8 cellular contexts compared by ENCODE assay signal in genomic region chr9:21803674-21804048, GRCh38. TPM values are rescaled to one million over a fixed set of nuclear protein-coding genes. Genes with fewer than 3 reads are reported as not detected.
DNase-seq lines count a peak whose midpoint lies in the region; ATAC-seq and TF ChIP-seq lines count a peak whose summit lies in the region.

No MANE protein-coding gene starts in this region.

- H3K4me1 ChIP-seq in SJSA1 (replicated peaks) (peaks cover 4% of the 10 kb centered on the region; the same call in 1 of the 2 replicates), gastrocnemius medialis (peaks cover 16 to 23% of the 10 kb centered on the region in 2 donors)

- in situ Hi-C loops in gastrocnemius medialis (cut with MboI; ENCODE audit: low sequenced_read_pairs in 4 of 4) (loop anchor here in 2 of 4 donors (25.0 kb wide), 2 partner anchors 209 to 309 kb away; partner anchors contain the start of gene CDKN2B (in 1 of the 2)), KBM-7 (cut with MboI; ENCODE audit: low pct_unique_long_range_greater_than_20kb, low sequenced_read_pairs) (loop anchor here (25.0 kb wide), 2 partner anchors 209 to 659 kb away; partner anchors contain the start of gene CDKN2B)

- DNase-seq in SJSA1 (ENCODE audit: low read depth in 1 of 2, low spot score in 2 of 2) (no peak), fibroblast of villous mesenchyme (ENCODE audit: low read depth) (peak; percentile 57), gastrocnemius medialis (no peak), germinal center (ENCODE audit: low spot score) (no peak), KBM-7 (no peak)
- no peak for DNase-seq in activated CD4-positive, CD25-positive, alpha-beta regulatory T cell treated with anti-CD3 and anti-CD28 coated beads, Interleukin-2, amount 50 U/mL, for 72 hours

- ATAC-seq in gastrocnemius medialis (no peak), GM21576 (IDR thresholded peaks at IDR 0.05; ENCODE audit: unreplicated experiment) (no peak)

- intact Hi-C loops in gastrocnemius medialis (cut with DNase I; ENCODE audit: low total_unique reads) = loop anchor here (2.0 to 10.0 kb wide), 2 partner anchors 59 to 469 kb away; partner anchors contain the start of gene KLHL9

- H3K4me3 ChIP-seq in GM12875 (ENCODE audit: low read depth, low read length) (peak overlapping the region; percentile 62), SJSA1 (peak overlapping the region; percentile 77), fibroblast of villous mesenchyme (ENCODE audit: low read depth, low read length) (peak overlapping the region; percentile 77), gastrocnemius medialis (peak overlapping the region; percentile 66 to 83 (median 74))

- H3K27ac ChIP-seq in SJSA1 = no peak overlapping the region
- H3K27ac ChIP-seq in gastrocnemius medialis = peak overlapping the region; percentile 76 to 86 (median 78)

- H3K36me3 ChIP-seq in SJSA1 (peaks cover 9% of the 10 kb centered on the region), gastrocnemius medialis (no peaks in the 10 kb centered on the region)

- TF ChIP-seq POLR2A in gastrocnemius medialis (IDR thresholded peaks at IDR 0.05) = no peak

- TF ChIP-seq CTCF in GM12875 (IDR thresholded peaks at IDR 0.05; ENCODE audit: borderline replicate concordance, insufficient read depth, low read depth, low read length) = no peak
- no peak for TF ChIP-seq CTCF in fibroblast of villous mesenchyme (IDR thresholded peaks at IDR 0.05; ENCODE audit: insufficient read depth, low read depth, low read length)
- no peak for TF ChIP-seq CTCF in gastrocnemius medialis (IDR thresholded peaks at IDR 0.05 in 4 of 5, conservative IDR thresholded peaks at IDR 0.05 in 1 of 5)

- no peaks in the 10 kb centered on the region for H3K27me3 ChIP-seq in SJSA1 (replicated peaks)
- H3K27me3 ChIP-seq in gastrocnemius medialis = no peaks in the 10 kb centered on the region

- H3K9me3 ChIP-seq in SJSA1 (replicated peaks) = no peaks in the 10 kb centered on the region
- H3K9me3 ChIP-seq in gastrocnemius medialis = no peaks in the 10 kb centered on the region

RNA-seq across cellular contexts. Expression of gene MTAP, which starts 1.2 kb away (rescaled TPM):
- 5.9 and 20.3 TPM in 2 replicates for total RNA-seq in SJSA1 (2014; rRNA removed; shearing (Covaris generic))
- 26.4 and 36.7 TPM in 2 replicates for total RNA-seq in fibroblast of villous mesenchyme
- total RNA-seq in gastrocnemius medialis = 10 to 100 TPM in 2 of 4 donors, 1 to 10 TPM in 2; 6.2 to 11.0 (median 9.4) TPM
